In genomic region chr20:59835448-59836395, GRCh38 we compare ENCODE assay signal across 1 cellular context.
TF ChIP-seq lines count a peak whose summit lies in the region.

No MANE protein-coding gene starts in this region.

TF ChIP-seq in HEK293, 187 proteins besides CTCF, POLR2A, EP300 and RAD21 (continued from another document):
- TF ChIP-seq, protein P1, sequence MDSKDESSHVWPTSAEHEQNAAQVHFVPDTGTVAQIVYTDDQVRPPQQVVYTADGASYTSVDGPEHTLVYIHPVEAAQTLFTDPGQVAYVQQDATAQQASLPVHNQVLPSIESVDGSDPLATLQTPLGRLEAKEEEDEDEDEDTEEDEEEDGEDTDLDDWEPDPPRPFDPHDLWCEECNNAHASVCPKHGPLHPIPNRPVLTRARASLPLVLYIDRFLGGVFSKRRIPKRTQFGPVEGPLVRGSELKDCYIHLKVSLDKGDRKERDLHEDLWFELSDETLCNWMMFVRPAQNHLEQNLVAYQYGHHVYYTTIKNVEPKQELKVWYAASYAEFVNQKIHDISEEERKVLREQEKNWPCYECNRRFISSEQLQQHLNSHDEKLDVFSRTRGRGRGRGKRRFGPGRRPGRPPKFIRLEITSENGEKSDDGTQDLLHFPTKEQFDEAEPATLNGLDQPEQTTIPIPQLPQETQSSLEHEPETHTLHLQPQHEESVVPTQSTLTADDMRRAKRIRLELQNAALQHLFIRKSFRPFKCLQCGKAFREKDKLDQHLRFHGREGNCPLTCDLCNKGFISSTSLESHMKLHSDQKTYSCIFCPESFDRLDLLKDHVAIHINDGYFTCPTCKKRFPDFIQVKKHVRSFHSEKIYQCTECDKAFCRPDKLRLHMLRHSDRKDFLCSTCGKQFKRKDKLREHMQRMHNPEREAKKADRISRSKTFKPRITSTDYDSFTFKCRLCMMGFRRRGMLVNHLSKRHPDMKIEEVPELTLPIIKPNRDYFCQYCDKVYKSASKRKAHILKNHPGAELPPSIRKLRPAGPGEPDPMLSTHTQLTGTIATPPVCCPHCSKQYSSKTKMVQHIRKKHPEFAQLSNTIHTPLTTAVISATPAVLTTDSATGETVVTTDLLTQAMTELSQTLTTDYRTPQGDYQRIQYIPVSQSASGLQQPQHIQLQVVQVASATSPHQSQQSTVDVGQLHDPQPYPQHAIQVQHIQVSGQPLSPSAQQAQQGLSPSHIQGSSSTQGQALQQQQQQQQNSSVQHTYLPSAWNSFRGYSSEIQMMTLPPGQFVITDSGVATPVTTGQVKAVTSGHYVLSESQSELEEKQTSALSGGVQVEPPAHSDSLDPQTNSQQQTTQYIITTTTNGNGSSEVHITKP (tag by site-specific recombination; IDR thresholded peaks at IDR 0.05): peak; percentile 67
- TF ChIP-seq ZNF629 (tag by site-specific recombination; IDR thresholded peaks at IDR 0.05): peak; percentile 52; the same call in 1 of the 2 replicates
- TF ChIP-seq ZSCAN16 (tag by site-specific recombination; IDR thresholded peaks at IDR 0.05): no peak
- TF ChIP-seq ZSCAN30 (tag by site-specific recombination; IDR thresholded peaks at IDR 0.05): peak; percentile 86
- no peak; the same call in 1 of the 2 replicates for TF ChIP-seq GFI1B (tag by site-specific recombination; IDR thresholded peaks at IDR 0.05)
- peak; percentile 41; the same call in 1 of the 2 replicates for TF ChIP-seq ZBTB11 (tag by site-specific recombination; conservative IDR thresholded peaks at IDR 0.05; ENCODE audit: low read depth)
- peak; percentile 72; the same call in 1 of the 2 replicates for TF ChIP-seq ZBTB20 (tag by site-specific recombination; IDR thresholded peaks at IDR 0.05)
- no peak for TF ChIP-seq OVOL3 (tag by site-specific recombination; IDR thresholded peaks at IDR 0.05)
- TF ChIP-seq ZNF48 (tag by site-specific recombination; IDR thresholded peaks at IDR 0.05): no peak
- TF ChIP-seq ZBTB8A (tag by site-specific recombination; IDR thresholded peaks at IDR 0.05): peak; percentile 88
- peak; percentile 70; the same call in 1 of the 2 replicates for TF ChIP-seq ZNF449 (tag by site-specific recombination; IDR thresholded peaks at IDR 0.05)
